20 cellular contexts compared by ENCODE assay signal in genomic region chr20:22350624-22351023, GRCh38.
DNase-seq lines count a peak whose midpoint lies in the region; ATAC-seq, FAIRE-seq and TF ChIP-seq lines count a peak whose summit lies in the region.
"Had no signal": no experiment of that assay in that cellular context is flagged by ENCODE, and none has a peak within 500 bp of the region (broad histone marks: within the 10 kb centered on the region; RNA-seq: fewer than 3 reads in every experiment).

No MANE protein-coding gene starts in this region.

- no peak for TF ChIP-seq EP300 in esophagus muscularis mucosa (IDR thresholded peaks at IDR 0.05)

- H3K27ac ChIP-seq in HEK293 (ENCODE audit: extremely low read depth, low read depth, low read length): no peak overlapping the region
- H3K27ac ChIP-seq in esophagus muscularis mucosa (replicated peaks in 1 of 4): no peak overlapping the region
- H3K27ac ChIP-seq: 22Rv1; A549; BLaER1 treated with 17β-estradiol and CSF1 and Interleukin-3, amounts not matched to agents 10 nM and 100 nM; C4-2B had no signal

- DNase-seq in esophagus muscularis mucosa (ENCODE audit: extremely low spot score) (peak; percentile 62), mucosa of descending colon (no peak), frontal cortex (ENCODE audit: low spot score in 2 of 2) (no peak), RCC 7860 (ENCODE audit: low spot score) (no peak)
- DNase-seq: AML-193; Caco-2; Calu3; CD4-positive, alpha-beta T cell; CD8-positive, alpha-beta T cell; DMS79 treated with DMSO at 0.1 percent for 48 hours; GF-D8 had no signal

- intact Hi-C loops in esophagus muscularis mucosa (cut with DNase I) (no loop called here), mucosa of descending colon (cut with DNase I, micrococcal nuclease) (no loop called here)

- H3K9me3 ChIP-seq in HEK293 (ENCODE audit: control insufficient read depth, insufficient read depth, low read depth, low read length): no peaks in the 10 kb centered on the region
- H3K9me3 ChIP-seq in esophagus muscularis mucosa: peaks cover 0 to 7% (median 0%) of the 10 kb centered on the region in 4 donors
- H3K9me3 ChIP-seq in mucosa of descending colon: no peaks in the 10 kb centered on the region
- H3K9me3 ChIP-seq: Caco-2 had no signal

- peaks cover 0 to 20% (median 0%) of the 10 kb centered on the region in 4 donors for H3K27me3 ChIP-seq in esophagus muscularis mucosa
- H3K27me3 ChIP-seq: BLaER1 treated with 17β-estradiol and CSF1 and Interleukin-3, amounts not matched to agents 10 nM and 100 nM had no signal

- WGBS in esophagus muscularis mucosa: 91% methylated on average over 4 of the region's 4 CpGs

- no peak for TF ChIP-seq POLR2A in esophagus muscularis mucosa (IDR thresholded peaks at IDR 0.05; ENCODE audit: low read depth)

- H3K36me3 ChIP-seq in HEK293 (ENCODE audit: control insufficient read depth in 2 of 2, insufficient read depth in 1 of 2, low read length in 2 of 2) (no peaks in the 10 kb centered on the region), esophagus muscularis mucosa (no peaks in the 10 kb centered on the region), mucosa of descending colon (ENCODE audit: low read depth) (no peaks in the 10 kb centered on the region)
- H3K36me3 ChIP-seq: BLaER1 treated with 17β-estradiol and CSF1 and Interleukin-3, amounts not matched to agents 10 nM and 100 nM had no signal

- no peaks in the 10 kb centered on the region for H3K4me1 ChIP-seq in HEK293 (ENCODE audit: control insufficient read depth, insufficient read depth, low read length)
- no peaks in the 10 kb centered on the region for H3K4me1 ChIP-seq in esophagus muscularis mucosa
- no peaks in the 10 kb centered on the region for H3K4me1 ChIP-seq in mucosa of descending colon (ENCODE audit: low read depth)

- ATAC-seq in mucosa of descending colon: peak; percentile 57
- ATAC-seq: A549; CD8-positive, alpha-beta T cell had no signal

- no peak for TF ChIP-seq CTCF in HEK293 (tag by site-specific recombination; IDR thresholded peaks at IDR 0.05)
- no peak for TF ChIP-seq CTCF in esophagus muscularis mucosa (IDR thresholded peaks at IDR 0.05)
- no peak for TF ChIP-seq CTCF in mucosa of descending colon (IDR thresholded peaks at IDR 0.05)

- POLR2A ChIA-PET in HEK293 (lab: Yijun Ruan, JAX): no interaction called here

- H3K4me3 ChIP-seq in HEK293 (ENCODE audit: low read depth, low read length) (no peak overlapping the region), esophagus muscularis mucosa (no peak overlapping the region), mucosa of descending colon (no peak overlapping the region)
- H3K4me3 ChIP-seq: A549; BLaER1 treated with 17β-estradiol and CSF1 and Interleukin-3, amounts not matched to agents 10 nM and 100 nM had no signal

- CTCF ChIA-PET in HEK293 (lab: Yijun Ruan, JAX): interaction anchor here (0.8 to 1.2 kb wide), 3 partner anchors 56 to 236 kb away, joined by 3 to 5 read pairs (median 3); no protein-coding TSS in a partner anchor

- FAIRE-seq in frontal cortex (lab: Jason Lieb, UNC): no peak
- FAIRE-seq in RCC 7860 (lab: Jason Lieb, UNC): no peak
- FAIRE-seq: D721Med, G401.6, GM12891, GM18507 had no signal

TF ChIP-seq in HEK293, 187 proteins besides CTCF, POLR2A, EP300 and RAD21:
- TF ChIP-seq ZNF777 (tag by site-specific recombination; IDR thresholded peaks at IDR 0.05; ENCODE audit: borderline replicate concordance) (no peak), EGR2 (tag by site-specific recombination; IDR thresholded peaks at IDR 0.05; ENCODE audit: low read depth) (0 out of 2 replicates have a peak, but pooled peaks have one; percentile 8), ZFHX2 (tag by site-specific recombination; conservative IDR thresholded peaks at IDR 0.05) (peak; percentile 42)
TF ChIP-seq in HEK293: peak in this region for 2.
